In genomic region chr2:217379807-217380206, GRCh38 we compare ENCODE assay signal across 15 cellular contexts.
DNase-seq lines count a peak whose midpoint lies in the region; ATAC-seq, FAIRE-seq and TF ChIP-seq lines count a peak whose summit lies in the region.
"Had no signal": no experiment of that assay in that cellular context is flagged by ENCODE, and none has a peak within 500 bp of the region (broad histone marks: within the 10 kb centered on the region; RNA-seq: fewer than 3 reads in every experiment).

No MANE protein-coding gene starts in this region.

- FAIRE-seq in small intestine (lab: Jason Lieb, UNC) = no peak
- FAIRE-seq: G401.6, GM12892, H1 had no signal

- H3K9ac ChIP-seq in IMR-90 (ENCODE audit: low read depth, low read length) = no peak overlapping the region

- H3K79me1 ChIP-seq in IMR-90 (ENCODE audit: low read depth in 1 of 2, low read length in 2 of 2) = peaks cover 3 to 6% of the 10 kb centered on the region in 2 experiments; a peak in 1 of 4 replicates

- peak overlapping the region; percentile 83 for H2BK120ac ChIP-seq in IMR-90 (ENCODE audit: low read depth, low read length)

- H3K9me3 ChIP-seq in IMR-90 (ENCODE audit: control insufficient read depth, insufficient read depth, low read length) (no peaks in the 10 kb centered on the region), small intestine (ENCODE audit: control insufficient read depth, low read depth) (no peaks in the 10 kb centered on the region)

- H3K4me1 ChIP-seq in IMR-90 (ENCODE audit: control insufficient read depth, insufficient read depth, low read length) (peaks cover 11% of the 10 kb centered on the region), small intestine (ENCODE audit: control insufficient read depth in 2 of 2, insufficient read depth in 1 of 2, low read depth in 1 of 2, low read length in 1 of 2) (no peaks in the 10 kb centered on the region)

- no peak for TF ChIP-seq CTCF in IMR-90 (conservative IDR thresholded peaks at IDR 0.05; ENCODE audit: low read depth, low read length)

- no peak overlapping the region; the same call in 1 of the 2 replicates for H3K14ac ChIP-seq in IMR-90 (replicated peaks; ENCODE audit: low read depth, low read length)

- peak overlapping the region; percentile 77; the same call in 2 of the 3 replicates for H2BK15ac ChIP-seq in IMR-90 (ENCODE audit: low read depth, low read length)

- peaks cover 9% of the 10 kb centered on the region for H3K9me1 ChIP-seq in IMR-90 (ENCODE audit: insufficient read depth, low read length)

- H3K27me3 ChIP-seq in IMR-90 (ENCODE audit: control insufficient read depth, insufficient read depth, low read length) (no peaks in the 10 kb centered on the region), small intestine (ENCODE audit: control insufficient read depth in 2 of 2, insufficient read depth in 2 of 2, low read length in 2 of 2) (no peaks in the 10 kb centered on the region)

- H2AK9ac ChIP-seq in IMR-90 (replicated peaks; ENCODE audit: low read depth, low read length, poor library complexity) = no peak overlapping the region

- no peak for TF ChIP-seq POLR2A in IMR-90 (IDR thresholded peaks at IDR 0.05; ENCODE audit: low read depth, low read length)

- in situ Hi-C loops in IMR-90 (cut with MboI; ENCODE audit: low sequenced_read_pairs) = no loop called here

- no peak overlapping the region for H3K56ac ChIP-seq in IMR-90 (ENCODE audit: extremely low read depth, insufficient read depth, low read length)

- H2AFZ ChIP-seq in IMR-90 (replicated peaks; ENCODE audit: low read length, poor library complexity) = no peak overlapping the region

- POLR2A ChIA-PET in IMR-90 (lab: Charles Lee; ENCODE audit: unreplicated experiment) = no interaction called here

- DNase-seq in DMS 273 treated with DMSO at 0.1 percent for 48 hours (lab: John Stamatoyannopoulos, UW) = peak; percentile 29
- DNase-seq in IMR-90 = no peak
- DNase-seq in cerebellum (ENCODE audit: low spot score) = peak; percentile 79
- no peak for DNase-seq in small intestine
- DNase-seq in EL = no peak
- no peak for DNase-seq in NCI-H1417 (lab: John Stamatoyannopoulos, UW)
- DNase-seq: Calu3; CD4-positive, alpha-beta memory T cell; COR-L47; DMS79; H7; HCEC 1CT had no signal

- H4K8ac ChIP-seq in IMR-90 (ENCODE audit: low read depth in 2 of 2, low read length in 2 of 2) = peak overlapping the region in 1 of 2 experiments; percentile 24; a peak in 2 of 4 replicates

- no peak overlapping the region for H3K4me2 ChIP-seq in IMR-90 (ENCODE audit: low read depth, low read length)

- no CpG with 5 or more reads among the region's 6 CpGs for WGBS in IMR-90 (ENCODE audit: extremely low coverage in 2 of 2, insufficient read length in 1 of 2), 2 experiments
- 20 to 80% (median 49%) methylated on average over 6 of the region's 6 CpGs for WGBS in small intestine, 3 donors

- H2BK5ac ChIP-seq in IMR-90 (ENCODE audit: low read depth, low read length, poor library complexity, severe bottlenecking) = no peak overlapping the region

- CTCF ChIA-PET in IMR-90 (lab: Yijun Ruan, JAX) = no interaction called here

- H3K27ac ChIP-seq in IMR-90 (ENCODE audit: insufficient read depth, low read length) (0 out of 2 replicates have a peak overlapping the region, but pooled peaks have one; percentile 14), small intestine (ENCODE audit: low read depth in 1 of 2, low read length in 1 of 2) (no peak overlapping the region)

- ATAC-seq in IMR-90 (ENCODE audit: low read depth) = no peak

- no peak for TF ChIP-seq RAD21 in IMR-90 (IDR thresholded peaks at IDR 0.05; ENCODE audit: low read length)

- H3K23ac ChIP-seq in IMR-90 (ENCODE audit: low read depth, low read length) = no peak overlapping the region

- H2BK20ac ChIP-seq in IMR-90 (ENCODE audit: low read depth, low read length) = peak overlapping the region; percentile 79

- H2AK5ac ChIP-seq in IMR-90 (ENCODE audit: low read depth, low read length) = peak overlapping the region; percentile 61

- peak overlapping the region; percentile 35 for H4K5ac ChIP-seq in IMR-90 (ENCODE audit: low read depth, low read length)

- H3K4me3 ChIP-seq in IMR-90 (ENCODE audit: insufficient read depth, low read depth, low read length) (no peak overlapping the region), small intestine (ENCODE audit: low read depth in 1 of 2, low read length in 2 of 2) (no peak overlapping the region)

- H3K36me3 ChIP-seq in IMR-90 (ENCODE audit: control insufficient read depth, insufficient read depth, low read length) (no peaks in the 10 kb centered on the region; the same call in 1 of the 2 replicates), small intestine (ENCODE audit: control insufficient read depth in 2 of 2, insufficient read depth in 2 of 2, low read length in 2 of 2) (no peaks in the 10 kb centered on the region)

- H4K20me1 ChIP-seq in IMR-90 (ENCODE audit: insufficient read depth, low read length) = no peaks in the 10 kb centered on the region

- dilution Hi-C loops in IMR-90 (cut with HindIII; ENCODE audit: low sequenced_read_pairs, unreplicated experiment) = no loop called here

- peak overlapping the region; percentile 57 for H4K91ac ChIP-seq in IMR-90 (ENCODE audit: insufficient read depth, low read depth, low read length)

- peak overlapping the region; percentile 43 for H3K4ac ChIP-seq in IMR-90 (ENCODE audit: low read depth, low read length)

- intact Hi-C loops in IMR-90 (cut with micrococcal nuclease) = loop anchor here (5.0 kb wide), 4 partner anchors 93 to 332 kb away; no protein-coding TSS in a partner anchor

- no TSS peak for BruUV-seq in IMR-90 (replicated peaks; lab: Mats Ljungman, UMichigan)

- H3K18ac ChIP-seq in IMR-90 (ENCODE audit: low read depth, low read length) = no peak overlapping the region

TF ChIP-seq in IMR-90, 13 proteins besides CTCF, POLR2A, EP300 and RAD21:
- TF ChIP-seq SMC3 (IDR thresholded peaks at IDR 0.05; ENCODE audit: low read depth, low read length) (no peak), CHD1 (IDR thresholded peaks at IDR 0.05; ENCODE audit: low read depth, low read length) (no peak), RFX5 (IDR thresholded peaks at IDR 0.05; ENCODE audit: low read depth, low read length) (no peak), MAFK (IDR thresholded peaks at IDR 0.05; ENCODE audit: low read depth, low read length) (no peak), BHLHE40 (IDR thresholded peaks at IDR 0.05; ENCODE audit: low read depth, low read length) (no peak)
TF ChIP-seq in IMR-90: peak in this region for 0.

Comparison
In these comparisons a context has a peak if more than half of its experiments do, and no peak if none do; other contexts are left out.
1. DNase-seq: peak in DMS 273 treated with DMSO at 0.1 percent for 48 hours (single experiment) and cerebellum (single experiment); none in IMR-90 (single experiment), small intestine (single experiment), EL (single experiment) and NCI-H1417 (0 of 3).